In genomic region chr12:26239127-26239500, GRCh38 we compare ENCODE assay signal across 12 cellular contexts. TPM values are rescaled to one million over a fixed set of nuclear protein-coding genes. Genes with fewer than 3 reads are reported as not detected.
DNase-seq lines count a peak whose midpoint lies in the region; ATAC-seq and TF ChIP-seq lines count a peak whose summit lies in the region.
"Had no signal": no experiment of that assay in that cellular context is flagged by ENCODE, and none has a peak within 500 bp of the region (broad histone marks: within the 10 kb centered on the region; RNA-seq: fewer than 3 reads in every experiment).

No MANE protein-coding gene starts in this region.

- no peak for TF ChIP-seq POLR2A in breast epithelium (IDR thresholded peaks at IDR 0.05)
- no peak for TF ChIP-seq POLR2A in GM18505 (IDR thresholded peaks at IDR 0.05; ENCODE audit: borderline replicate concordance, extremely low read depth, insufficient read depth, insufficient read length)

- H3K9me3 ChIP-seq in breast epithelium (no peaks in the 10 kb centered on the region), tibial artery (no peaks in the 10 kb centered on the region)
- H3K9me3 ChIP-seq: heart left ventricle had no signal

- H3K4me1 Mint-ChIP-seq in IgD-negative memory B cell (peaks cover 2 to 4% (median 3%) of the 10 kb centered on the region in 3 donors), memory B cell (no peaks in the 10 kb centered on the region)

- H3K4me3 ChIP-seq in breast epithelium: no peak overlapping the region
- H3K4me3 ChIP-seq in tibial artery: no peak overlapping the region
- H3K4me3 ChIP-seq: heart left ventricle had no signal

- no peaks in the 10 kb centered on the region for H3K27me3 ChIP-seq in breast epithelium
- H3K27me3 ChIP-seq in tibial artery: no peaks in the 10 kb centered on the region
- H3K27me3 ChIP-seq: heart left ventricle had no signal

- peaks cover 0 to 9% of the 10 kb centered on the region in 2 donors for H3K4me1 ChIP-seq in breast epithelium
- peaks cover 0 to 21% (median 9%) of the 10 kb centered on the region in 4 donors for H3K4me1 ChIP-seq in tibial artery

- ATAC-seq in memory B cell (ENCODE audit: low read depth) (no peak), GM18505 (IDR thresholded peaks at IDR 0.05; ENCODE audit: unreplicated experiment) (no peak), HG03460 (IDR thresholded peaks at IDR 0.05; ENCODE audit: unreplicated experiment) (no peak)
- ATAC-seq: left lobe of liver had no signal

- H3K27ac Mint-ChIP-seq in IgD-negative memory B cell (peak overlapping the region in 2 of 3 donors; percentile 67 to 81), memory B cell (peak overlapping the region; percentile 30)

- H3K27me3 Mint-ChIP-seq in IgD-negative memory B cell: no peaks in the 10 kb centered on the region
- no peaks in the 10 kb centered on the region for H3K27me3 Mint-ChIP-seq in memory B cell

- H3K27ac ChIP-seq in breast epithelium (peak overlapping the region; percentile 83 to 90), tibial artery (peak overlapping the region; percentile 46 to 57)
- H3K27ac ChIP-seq: KMS-11 had no signal

- H3K9me3 Mint-ChIP-seq in IgD-negative memory B cell: peaks cover 0 to 3% (median 0%) of the 10 kb centered on the region in 3 donors
- no peaks in the 10 kb centered on the region for H3K9me3 Mint-ChIP-seq in memory B cell

- no peak overlapping the region for H3K4me3 Mint-ChIP-seq in IgD-negative memory B cell
- no peak overlapping the region for H3K4me3 Mint-ChIP-seq in memory B cell

- H3K36me3 ChIP-seq in breast epithelium (no peaks in the 10 kb centered on the region), tibial artery (no peaks in the 10 kb centered on the region)
- H3K36me3 ChIP-seq: heart left ventricle had no signal

- H3K36me3 Mint-ChIP-seq in IgD-negative memory B cell: peaks cover 16% of the 10 kb centered on the region
- peaks cover 11% of the 10 kb centered on the region for H3K36me3 Mint-ChIP-seq in memory B cell

- DNase-seq in breast epithelium (ENCODE audit: low spot score in 2 of 2) (no peak), memory B cell (ENCODE audit: low spot score in 2 of 2) (no peak), tibial artery (no peak), NCI-H2029 (lab: John Stamatoyannopoulos, UW) (no peak)
- DNase-seq: NCI-H1436; stimulated activated CD4-positive, alpha-beta T cell treated with anti-CD3 and anti-CD28 coated beads, Interleukin-15, amount 100 ng/mL, for 24 hours had no signal

- TF ChIP-seq CTCF in breast epithelium (IDR thresholded peaks at IDR 0.05) (no peak), tibial artery (IDR thresholded peaks at IDR 0.05) (no peak)

- intact Hi-C loops in breast epithelium (cut with DNase I; ENCODE audit: low total_unique reads): no loop called here
- intact Hi-C loops in tibial artery (cut with DNase I; ENCODE audit: low total_unique reads): no loop called here

RNA-seq across cellular contexts. Expression of gene SSPN, which starts 43.7 kb away (rescaled TPM):
- polyA plus RNA-seq in IgD-negative memory B cell: 149 TPM
- 10 to 100 TPM; 17.7 to 22.1 (median 19.7) TPM for total RNA-seq in breast epithelium
